8 cellular contexts compared by ENCODE assay signal in the genomic region with DNA sequence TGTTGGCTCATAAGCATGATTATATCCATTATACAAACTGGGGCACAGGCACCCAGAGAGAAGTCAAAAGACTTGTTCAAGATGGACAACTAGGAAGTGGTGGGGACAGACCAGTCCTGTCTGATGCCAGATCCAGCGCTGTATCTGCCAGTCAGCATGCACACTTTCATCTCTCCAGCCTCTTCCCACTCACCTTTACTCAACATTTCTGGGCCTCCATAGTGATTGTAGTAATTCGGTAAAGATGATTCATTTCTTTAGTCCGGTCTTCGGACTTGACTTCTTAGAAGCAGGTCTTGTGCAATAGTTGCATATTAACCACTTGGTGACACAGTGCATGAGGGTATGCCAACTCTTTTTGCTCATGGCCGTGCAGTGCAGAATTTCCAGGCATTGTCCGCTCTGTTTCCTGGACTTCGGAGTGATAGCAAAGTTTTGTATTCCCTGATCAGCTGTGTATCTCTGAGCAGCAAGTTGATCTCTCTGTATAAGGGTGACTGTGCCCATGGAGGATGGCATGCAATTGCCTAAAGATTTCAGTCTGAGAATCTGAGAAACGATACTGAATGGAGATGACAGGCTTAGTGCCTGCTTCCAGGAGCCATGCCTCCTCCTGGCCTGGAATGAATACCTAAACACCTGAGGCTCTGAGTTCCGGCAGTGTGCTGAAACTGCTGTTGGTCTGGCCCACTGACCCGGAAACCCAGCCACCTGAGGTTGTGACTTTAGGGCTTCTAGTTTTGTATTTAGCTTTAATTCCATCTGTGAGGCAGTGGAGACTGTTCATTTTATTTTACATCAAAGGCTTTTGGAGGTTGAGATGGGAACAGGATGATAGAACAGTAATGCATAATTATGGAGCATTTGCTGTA. TPM values are rescaled to one million over a fixed set of nuclear protein-coding genes. Genes with fewer than 3 reads are reported as not detected.
A peak's percentile ranks its signal among the peaks of the same experiment; 100 is the strongest.
DNase-seq lines count a peak whose midpoint lies in the region; ATAC-seq, FAIRE-seq and TF ChIP-seq lines count a peak whose summit lies in the region.

No MANE protein-coding gene starts in this region.

- no peak for ATAC-seq in GM21360 (IDR thresholded peaks at IDR 0.05; ENCODE audit: unreplicated experiment)

- H3K4me1 ChIP-seq in GM23248 (ENCODE audit: insufficient read depth) (peaks cover 48% of the 10 kb centered on the region), OCI-LY1 (ENCODE audit: insufficient read depth, low read length, severe bottlenecking) (peaks cover 90% of the 10 kb centered on the region), small intestine (ENCODE audit: control insufficient read depth in 2 of 2, insufficient read depth in 1 of 2, low read depth in 1 of 2, low read length in 1 of 2) (peaks cover 21 to 30% of the 10 kb centered on the region in 2 donors)

- H3K27ac ChIP-seq in GM23248: peak overlapping the region; percentile 93
- peak overlapping the region; percentile 83 for H3K27ac ChIP-seq in OCI-LY1 (ENCODE audit: low read depth, low read length, poor library complexity, severe bottlenecking)
- H3K27ac ChIP-seq in epithelial cell of prostate: peak overlapping the region; percentile 85
- H3K27ac ChIP-seq in small intestine (ENCODE audit: low read depth in 1 of 2, low read length in 1 of 2): peak overlapping the region; percentile 76 to 85

- 51 to 52% methylated on average over 10 of the region's 10 CpGs for WGBS in GM23248 (ENCODE audit: low coverage in 1 of 2, low lambda C conversion rate in 2 of 2, missing lambda C conversion rate in 2 of 2), 2 experiments
- WGBS in small intestine, 3 donors: 19 to 46% (median 24%) methylated on average over 10 of the region's 10 CpGs

- H3K9me3 ChIP-seq in GM23248 (ENCODE audit: low read depth) (no peaks in the 10 kb centered on the region), OCI-LY1 (ENCODE audit: low read length) (no peaks in the 10 kb centered on the region), small intestine (ENCODE audit: control insufficient read depth, low read depth) (no peaks in the 10 kb centered on the region)

- H3K36me3 ChIP-seq in GM23248 (ENCODE audit: low read depth) (no peaks in the 10 kb centered on the region), OCI-LY1 (ENCODE audit: insufficient read depth, low read length) (no peaks in the 10 kb centered on the region), small intestine (ENCODE audit: control insufficient read depth in 2 of 2, insufficient read depth in 2 of 2, low read length in 2 of 2) (no peaks in the 10 kb centered on the region)

- no peaks in the 10 kb centered on the region for H4K20me1 ChIP-seq in GM23248 (ENCODE audit: insufficient read depth)
- H4K20me1 ChIP-seq in OCI-LY1 (ENCODE audit: insufficient read depth, low read length): no peaks in the 10 kb centered on the region

- H3K9me2 ChIP-seq in GM23248 (ENCODE audit: insufficient read depth) (no peaks in the 10 kb centered on the region), OCI-LY1 (ENCODE audit: low read depth, low read length) (no peaks in the 10 kb centered on the region)

- no peak overlapping the region for H2AFZ ChIP-seq in GM23248
- no peak overlapping the region for H2AFZ ChIP-seq in OCI-LY1 (ENCODE audit: low read length)

- in situ Hi-C loops in GM23248 (cut with MboI): no loop called here

- H3K4me2 ChIP-seq in GM23248 (ENCODE audit: unreplicated experiment) (peak overlapping the region; percentile 68), OCI-LY1 (ENCODE audit: low read length) (peak overlapping the region; percentile 59)

- H3K27me3 ChIP-seq in GM23248 (replicated peaks; ENCODE audit: insufficient read depth) (no peaks in the 10 kb centered on the region), OCI-LY1 (ENCODE audit: insufficient read depth, low read length) (no peaks in the 10 kb centered on the region), small intestine (ENCODE audit: control insufficient read depth in 2 of 2, insufficient read depth in 2 of 2, low read length in 2 of 2) (no peaks in the 10 kb centered on the region)

- peak overlapping the region; percentile 13; the same call in 1 of the 2 replicates for H3K4me3 ChIP-seq in GM23248
- peak overlapping the region; percentile 17 for H3K4me3 ChIP-seq in OCI-LY1 (ENCODE audit: low read depth, low read length, poor library complexity, severe bottlenecking)
- peak overlapping the region in 1 of 2 donors; percentile 16 for H3K4me3 ChIP-seq in small intestine (ENCODE audit: low read depth in 1 of 2, low read length in 2 of 2)

- H3K79me2 ChIP-seq in GM23248 (ENCODE audit: insufficient read depth): peaks cover 83% of the 10 kb centered on the region
- peaks cover 27% of the 10 kb centered on the region for H3K79me2 ChIP-seq in OCI-LY1 (ENCODE audit: insufficient read depth, low read length)

- no peak for FAIRE-seq in small intestine (lab: Jason Lieb, UNC)

- H3F3A ChIP-seq in GM23248 (ENCODE audit: insufficient read depth): peaks cover 37% of the 10 kb centered on the region
- H3F3A ChIP-seq in OCI-LY1 (ENCODE audit: insufficient read depth, low read length): 0 out of 2 replicates have a peak, but pooled peaks cover 5% of the 10 kb centered on the region

- peak; percentile 85 for DNase-seq in CD1c-positive myeloid dendritic cell (ENCODE audit: extremely low spot score)
- DNase-seq in GM23248: peak; percentile 95
- peak; percentile 48 for DNase-seq in epithelial cell of prostate (ENCODE audit: low read depth, low spot score)
- DNase-seq in small intestine: peak; percentile 94
- no peak for DNase-seq in RPMI8226
- no peak for DNase-seq in NCI-H1105 treated with DMSO at 0.1 percent for 48 hours (lab: John Stamatoyannopoulos, UW)

- H3K9ac ChIP-seq in GM23248 (peak overlapping the region; percentile 64), OCI-LY1 (ENCODE audit: low read length) (peak overlapping the region; percentile 45; the same call in 1 of the 2 replicates)

- no peak for TF ChIP-seq CTCF in OCI-LY1 (IDR thresholded peaks at IDR 0.05; ENCODE audit: low read length)

RNA-seq across cellular contexts. Expression of gene GALNT2, which starts 39.0 kb away (rescaled TPM):
- total RNA-seq in GM23248 (2014; rRNA removed; shearing (Covaris generic)): 103 and 111 TPM in 2 replicates
- polyA plus RNA-seq in GM23248 (2016; fragmentation: Nextera tagmentation; extraction: Ambion mirVana) (121 and 124 TPM in 2 replicates), small intestine (10 to 100 TPM; 10.8 to 33.9 (median 12.7) TPM)

Comparison
In these comparisons a context has a peak if more than half of its experiments do, and no peak if none do; other contexts are left out.
1. DNase-seq: peak in CD1c-positive myeloid dendritic cell (single experiment), GM23248 (single experiment), epithelial cell of prostate (single experiment) and small intestine (single experiment); none in RPMI8226 (single experiment) and NCI-H1105 treated with DMSO at 0.1 percent for 48 hours (single experiment).
2. Peak in every context shown above with its lines, with median percentiles within 50 percentile points of each other: H3K27ac ChIP-seq.